In the genomic region with DNA sequence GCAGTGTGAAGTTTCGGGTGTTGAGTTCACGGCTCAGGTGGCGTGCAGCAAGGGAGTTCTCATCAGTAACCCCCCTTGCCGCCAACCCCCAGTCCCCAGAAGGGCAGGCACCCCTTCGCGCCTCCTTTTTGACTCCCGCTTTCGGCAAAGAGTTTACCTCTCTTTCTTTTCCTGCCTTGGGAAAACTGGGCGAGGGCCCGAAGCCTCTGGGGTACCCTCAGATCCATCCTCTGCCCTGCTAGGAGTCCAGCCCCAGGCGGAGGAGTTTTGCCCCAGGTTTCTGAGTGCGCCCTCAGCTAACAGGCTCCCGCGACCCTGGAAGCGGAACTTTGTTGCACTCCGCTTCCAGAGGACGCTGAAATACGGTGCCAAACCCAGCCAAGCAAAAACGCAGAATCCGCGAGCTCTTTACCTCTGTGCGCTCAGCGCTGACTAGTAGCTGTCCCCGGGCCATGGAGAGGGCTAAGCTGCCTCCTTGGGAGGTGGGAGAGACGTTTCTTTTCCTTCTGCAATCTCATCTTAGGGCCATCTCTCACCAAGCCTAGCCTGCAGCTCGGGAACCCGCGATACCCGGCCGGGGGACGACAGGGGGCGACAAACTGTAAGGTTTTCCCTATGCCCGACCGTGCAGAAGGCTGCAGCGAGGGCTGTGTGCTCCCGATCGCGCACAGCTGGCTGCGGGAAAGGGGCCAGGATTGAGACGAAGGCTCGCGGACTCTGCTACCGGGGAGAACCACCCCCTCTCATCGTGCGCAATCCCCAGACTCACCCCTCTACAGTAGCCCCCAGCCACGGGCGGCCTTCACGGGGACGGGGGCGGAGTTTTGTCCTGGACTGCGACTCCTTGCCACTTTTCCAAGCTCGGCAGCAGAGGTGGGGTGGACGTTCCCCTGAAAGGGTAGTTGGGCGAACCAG, we compare ENCODE assay signal across 1 cellular context.
TF ChIP-seq lines count a peak whose summit lies in the region.

No MANE protein-coding gene starts in this region.

TF ChIP-seq in HCT116, 20 proteins besides CTCF, POLR2A, EP300 and RAD21 (continued from another document):
- TF ChIP-seq, protein P1, sequence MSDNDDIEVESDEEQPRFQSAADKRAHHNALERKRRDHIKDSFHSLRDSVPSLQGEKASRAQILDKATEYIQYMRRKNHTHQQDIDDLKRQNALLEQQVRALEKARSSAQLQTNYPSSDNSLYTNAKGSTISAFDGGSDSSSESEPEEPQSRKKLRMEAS (IDR thresholded peaks at IDR 0.05), result no peak
- no peak for TF ChIP-seq JUND (IDR thresholded peaks at IDR 0.05)
- TF ChIP-seq EGR1 (IDR thresholded peaks at IDR 0.05; ENCODE audit: low read depth), result no peak
- no peak for TF ChIP-seq ZNF274 (IDR thresholded peaks at IDR 0.05; ENCODE audit: low read depth, low read length)
- TF ChIP-seq EZH2phosphoT487 (IDR thresholded peaks at IDR 0.05; ENCODE audit: borderline replicate concordance), result no peak
TF ChIP-seq in HCT116: peak in this region for 0.
